ENCODE assay signal across 1 cellular context in genomic region chr7:107610353-107610752, GRCh38.
TF ChIP-seq lines count a peak whose summit lies in the region.

No MANE protein-coding gene starts in this region.

TF ChIP-seq in SK-N-SH, 30 proteins besides CTCF, POLR2A, EP300 and RAD21 (continued from another document):
- no peak; the same call in 1 of the 2 replicates for TF ChIP-seq RFX5 (IDR thresholded peaks at IDR 0.05; ENCODE audit: low read length)
- no peak for TF ChIP-seq USF2 (IDR thresholded peaks at IDR 0.05; ENCODE audit: borderline replicate concordance, low read depth, low read length)
- TF ChIP-seq NFIC (IDR thresholded peaks at IDR 0.05; ENCODE audit: borderline replicate concordance), result peak; percentile 62; the same call in 1 of the 2 replicates
